Comparison of ENCODE assay signal across 10 cellular contexts in genomic region chr14:104978774-104979691, GRCh38. TPM values are rescaled to one million over a fixed set of nuclear protein-coding genes. Genes with fewer than 3 reads are reported as not detected.
DNase-seq lines count a peak whose midpoint lies in the region; ATAC-seq, FAIRE-seq and TF ChIP-seq lines count a peak whose summit lies in the region.
"Had no signal": no experiment of that assay in that cellular context is flagged by ENCODE, and none has a peak within 500 bp of the region (broad histone marks: within the 10 kb centered on the region; RNA-seq: fewer than 3 reads in every experiment).

No MANE protein-coding gene starts in this region.

- H3K18ac ChIP-seq in H1 (ENCODE audit: extremely low read depth, low read length) = no peak overlapping the region

- H3K9me3 Mint-ChIP-seq in stimulated activated naive CD8-positive, alpha-beta T cell treated with anti-CD3 and anti-CD28 coated beads, Interleukin-15, amount 100 ng/mL, for 72 hours = no peaks in the 10 kb centered on the region

- H3K27ac Mint-ChIP-seq in stimulated activated naive CD8-positive, alpha-beta T cell treated with anti-CD3 and anti-CD28 coated beads, Interleukin-15, amount 100 ng/mL, for 72 hours = peak overlapping the region in 1 of 2 donors; percentile 3

- H3K14ac ChIP-seq in H1 (ENCODE audit: insufficient read length) = no peak overlapping the region

- TF ChIP-seq EP300 in H1 (IDR thresholded peaks at IDR 0.05; ENCODE audit: borderline replicate concordance in 1 of 2, low read depth in 2 of 2, low read length in 2 of 2) = no peak

- H4K20me1 ChIP-seq in H1 (replicated peaks in 1 of 2; ENCODE audit: control insufficient read depth in 1 of 2, insufficient read depth in 2 of 2, low read length in 2 of 2) = peaks cover 4 to 13% of the 10 kb centered on the region in 2 experiments

- H2BK20ac ChIP-seq in H1 (ENCODE audit: low read length) = no peak overlapping the region

- no peak overlapping the region for H4K91ac ChIP-seq in H1 (replicated peaks; ENCODE audit: insufficient read length, low read length)

- CTCF ChIA-PET in H1 (lab: Charles Lee; ENCODE audit: partially characterized antibody) = interaction anchor here (0.6 to 1.2 kb wide), 7 partner anchors 9 to 67 kb away, joined by 3 to 6 read pairs (median 3); no protein-coding TSS in a partner anchor

- H3K9ac ChIP-seq in H1 (replicated peaks in 1 of 4; ENCODE audit: extremely low read depth in 1 of 4, low read depth in 3 of 4, low read length in 3 of 4) = no peak overlapping the region

- H4K5ac ChIP-seq in H1 (ENCODE audit: insufficient read length, low read depth, low read length) = no peak overlapping the region

- WGBS in H1 (ENCODE audit: extremely low coverage in 1 of 2, insufficient coverage in 1 of 2, insufficient read length in 1 of 2, insufficient replicate concordance in 2 of 2, low coverage in 1 of 2, low lambda C conversion rate in 2 of 2, missing lambda C conversion rate in 1 of 2), 2 experiments = 42% methylated on average over 29 of the region's 32 CpGs; no CpG with 5 or more reads in 1 of the 2 experiments

- H3K4me2 ChIP-seq in H1 (ENCODE audit: insufficient read depth in 1 of 2, low read depth in 2 of 2, low read length in 2 of 2) = peak overlapping the region; percentile 60 to 79

- H3K36me3 ChIP-seq in H1 (ENCODE audit: control insufficient read depth in 2 of 4, insufficient read depth in 4 of 4, low read length in 3 of 4) (no peaks in the 10 kb centered on the region; a peak in 1 of 8 replicates), mucosa of descending colon (ENCODE audit: low read depth) (no peaks in the 10 kb centered on the region)

- H2AK5ac ChIP-seq in H1 (ENCODE audit: low read depth, low read length) = peak overlapping the region; percentile 56; the same call in 1 of the 2 replicates

- no peak overlapping the region for H3K27ac ChIP-seq in H1 (ENCODE audit: low read depth, low read length)

- no peak for FAIRE-seq in H1 (lab: Jason Lieb, UNC)
- FAIRE-seq: endometrium had no signal

- no peak overlapping the region for H2AFZ ChIP-seq in H1 (ENCODE audit: low read length)

- no peak for TF ChIP-seq POLR2A in H1 (IDR thresholded peaks at IDR 0.05; ENCODE audit: control extremely low read depth in 1 of 2, low read depth in 2 of 2, low read length in 2 of 2)

- H3K4me1 ChIP-seq in H1 (replicated peaks in 1 of 4; ENCODE audit: control insufficient read depth in 3 of 4, insufficient read depth in 4 of 4, low read length in 3 of 4) (peaks cover 0 to 13% (median 7%) of the 10 kb centered on the region in 4 experiments; a peak in 5 of 7 replicates), mucosa of descending colon (ENCODE audit: low read depth) (peaks cover 31% of the 10 kb centered on the region)

- no peak overlapping the region for H3K4ac ChIP-seq in H1 (replicated peaks; ENCODE audit: insufficient read length, low read depth, low read length)

- no peak overlapping the region for H3K56ac ChIP-seq in H1 (replicated peaks; ENCODE audit: insufficient read length, low read depth, low read length)

- H4K8ac ChIP-seq in H1 (ENCODE audit: extremely low read depth, insufficient read depth, low read length) = peak overlapping the region; percentile 62; the same call in 1 of the 2 replicates

- H3K27me3 ChIP-seq in H1 (replicated peaks in 1 of 4; ENCODE audit: control insufficient read depth in 3 of 4, extremely low read depth in 1 of 4, insufficient read depth in 3 of 4, low read length in 3 of 4) = peaks cover 18 to 38% (median 31%) of the 10 kb centered on the region in 4 experiments

- H2BK5ac ChIP-seq in H1 (ENCODE audit: low read depth, low read length) = no peak overlapping the region

- H3K23me2 ChIP-seq in H1 (ENCODE audit: low read depth, low read length) = peaks cover 10% of the 10 kb centered on the region; the same call in 1 of the 2 replicates

- H2BK120ac ChIP-seq in H1 (replicated peaks; ENCODE audit: low read depth, low read length) = no peak overlapping the region

- H3K4me3 ChIP-seq in H1 (ENCODE audit: extremely low read depth in 1 of 4, insufficient read depth in 2 of 4, low read depth in 3 of 4, low read length in 4 of 4) = peak overlapping the region; percentile 23 to 60 (median 24); a peak in 6 of 8 replicates
- H3K4me3 ChIP-seq in mucosa of descending colon = no peak overlapping the region

- peak overlapping the region; percentile 24 to 46 for H3K4me3 Mint-ChIP-seq in stimulated activated naive CD8-positive, alpha-beta T cell treated with anti-CD3 and anti-CD28 coated beads, Interleukin-15, amount 100 ng/mL, for 72 hours

- H3K4me1 Mint-ChIP-seq in stimulated activated naive CD8-positive, alpha-beta T cell treated with anti-CD3 and anti-CD28 coated beads, Interleukin-15, amount 100 ng/mL, for 72 hours = peaks cover 28% of the 10 kb centered on the region

- H3K9me3 ChIP-seq in H1 (ENCODE audit: insufficient read depth in 2 of 2, low read depth in 1 of 2, low read length in 1 of 2) = no peaks in the 10 kb centered on the region
- H3K9me3 ChIP-seq in mucosa of descending colon = no peaks in the 10 kb centered on the region

- no peak for ATAC-seq in stimulated activated naive CD8-positive, alpha-beta T cell treated with anti-CD3 and anti-CD28 coated beads, Interleukin-15, amount 100 ng/mL, for 72 hours
- no peak for ATAC-seq in stimulated activated naive CD8-positive, alpha-beta T cell treated with anti-CD3 and anti-CD28 coated beads, Interleukin-15, Interleukin-2, amounts not matched to agents 100 U/mL and 50 U/mL, for 24 hours
- ATAC-seq in mucosa of descending colon (no peak), HG03469 (IDR thresholded peaks at IDR 0.05; ENCODE audit: unreplicated experiment) (no peak), HG03135 (IDR thresholded peaks at IDR 0.05; ENCODE audit: unreplicated experiment) (no peak)

- H3K27me3 Mint-ChIP-seq in stimulated activated naive CD8-positive, alpha-beta T cell treated with anti-CD3 and anti-CD28 coated beads, Interleukin-15, amount 100 ng/mL, for 72 hours = peaks cover 50% of the 10 kb centered on the region

- H3K79me2 ChIP-seq in H1 (ENCODE audit: control insufficient read depth in 1 of 2, insufficient read depth in 2 of 2, low read length in 2 of 2) = no peaks in the 10 kb centered on the region

- no peaks in the 10 kb centered on the region for H3K79me1 ChIP-seq in H1 (ENCODE audit: low read depth, low read length)

- 0 out of 2 replicates have a peak overlapping the region, but pooled peaks have one; percentile 50 for H2BK12ac ChIP-seq in H1 (ENCODE audit: low read depth, low read length)

- H2BK15ac ChIP-seq in H1 (ENCODE audit: low read length) = no peak overlapping the region

- DNase-seq in stimulated activated naive CD8-positive, alpha-beta T cell treated with anti-CD3 and anti-CD28 coated beads, Interleukin-15, amount 100 ng/mL, for 72 hours = no peak
- no peak for DNase-seq in stimulated activated naive CD8-positive, alpha-beta T cell treated with anti-CD3 and anti-CD28 coated beads, Interleukin-15, Interleukin-2, amounts not matched to agents 100 U/mL and 50 U/mL, for 24 hours
- DNase-seq in H1 (ENCODE audit: low read depth in 1 of 2, low spot score in 2 of 2) (no peak), mucosa of descending colon (peak in 2 of 3 donors; percentile 13 to 36), hypothalamus (lab: John Stamatoyannopoulos, UW) (no peak), NCI-H226 (no peak)

- no peak for TF ChIP-seq RAD21 in H1 (IDR thresholded peaks at IDR 0.05 in 1 of 2, conservative IDR thresholded peaks at IDR 0.05 in 1 of 2; ENCODE audit: low read depth in 2 of 2, low read length in 2 of 2)

- no peak overlapping the region for H3K23ac ChIP-seq in H1 (ENCODE audit: insufficient read length)

- POLR2A ChIA-PET in H1 (lab: Charles Lee; ENCODE audit: partially characterized antibody) = interaction anchor here (0.5 to 1.1 kb wide), 2 partner anchors 9 to 40 kb away, joined by 3 read pairs; no protein-coding TSS in a partner anchor

- intact Hi-C loops in mucosa of descending colon (cut with DNase I, micrococcal nuclease) = loop anchor here (10.0 kb wide), 1 partner anchor 66 kb away; no protein-coding TSS in a partner anchor

- TF ChIP-seq CTCF in H1 (IDR thresholded peaks at IDR 0.05; ENCODE audit: control extremely low read depth in 1 of 3, insufficient read depth in 1 of 3, low read depth in 1 of 3, low read length in 3 of 3) (no peak), mucosa of descending colon (IDR thresholded peaks at IDR 0.05) (no peak)

RNA-seq across cellular contexts. Expression of gene AHNAK2, which starts 0.9 kb away (rescaled TPM):
- 1.5 and 2.0 TPM in 2 replicates for total RNA-seq in H1 (2021; fragmentation: NEBNext Ultra II Directional; extraction: Animal tissue kit (Norgen Biotek cat#: 25700))
- 0.64 and 0.95 TPM in 2 replicates for polyA plus RNA-seq in H1 (2011; rRNA removed)
- polyA plus RNA-seq in H1 (2011; cell fraction: cytosol; rRNA removed) = 0.67 TPM
- polyA plus RNA-seq in H1 (2011; cell fraction: nucleus; rRNA removed) = 4.3 TPM
- 1.2 to 2.0 TPM (median 1.7 TPM) in 4 replicates for polyA plus RNA-seq in H1 (2012, experiment 1 of 2)
- polyA plus RNA-seq in H1 (2012, experiment 2 of 2) = 0.55 TPM
- polyA plus RNA-seq in H1 (2013, experiment 1 of 2) = 0.99 TPM
- 0.96 TPM for polyA plus RNA-seq in H1 (2013, experiment 2 of 2)
- polyA minus RNA-seq in H1 (2011; rRNA and poly(A)+ RNA removed) = 3.2 and 4.3 TPM in 2 replicates
- 2.9 TPM for polyA minus RNA-seq in H1 (2011; cell fraction: cytosol; rRNA and poly(A)+ RNA removed)
- polyA minus RNA-seq in H1 (2011; cell fraction: nucleus; rRNA and poly(A)+ RNA removed) = 4.9 TPM
- 100 to 1,000 TPM in 1 of 3 donors, 10 to 100 TPM in 1, 1 to 10 TPM in 1; 4.6 to 145 (median 20.3) TPM for total RNA-seq in mucosa of descending colon

RNA-seq across cellular contexts. Expression of gene CLBA1, which starts 6.6 kb away (rescaled TPM):
- 2.1 and 2.4 TPM in 2 replicates for total RNA-seq in H1 (2021; fragmentation: NEBNext Ultra II Directional; extraction: Animal tissue kit (Norgen Biotek cat#: 25700))
- 1.6 and 2.3 TPM in 2 replicates for polyA plus RNA-seq in H1 (2011; rRNA removed)
- 3.1 TPM for polyA plus RNA-seq in H1 (2011; cell fraction: cytosol; rRNA removed)
- polyA plus RNA-seq in H1 (2011; cell fraction: nucleus; rRNA removed) = 4.8 TPM
- 2.8 to 3.4 TPM (median 3.1 TPM) in 4 replicates for polyA plus RNA-seq in H1 (2012, experiment 1 of 2)
- 2.1 TPM for polyA plus RNA-seq in H1 (2012, experiment 2 of 2)
- polyA plus RNA-seq in H1 (2013, experiment 1 of 2) = 2.3 TPM
- 2.6 TPM for polyA plus RNA-seq in H1 (2013, experiment 2 of 2)
- 1.8 TPM in 2 replicates for polyA minus RNA-seq in H1 (2011; rRNA and poly(A)+ RNA removed)
- 3.2 TPM for polyA minus RNA-seq in H1 (2011; cell fraction: cytosol; rRNA and poly(A)+ RNA removed)
- 2.4 TPM for polyA minus RNA-seq in H1 (2011; cell fraction: nucleus; rRNA and poly(A)+ RNA removed)
- total RNA-seq in mucosa of descending colon = 1 to 10 TPM; 6.0 to 8.4 (median 6.9) TPM

RNA-seq across cellular contexts. Expression of gene CDCA4, which starts 41.9 kb away (rescaled TPM):
- total RNA-seq in H1 (2021; fragmentation: NEBNext Ultra II Directional; extraction: Animal tissue kit (Norgen Biotek cat#: 25700)) = 48.6 and 49.9 TPM in 2 replicates
- polyA plus RNA-seq in H1 (2011; rRNA removed) = 62.4 and 80.6 TPM in 2 replicates
- 50.8 TPM for polyA plus RNA-seq in H1 (2011; cell fraction: cytosol; rRNA removed)
- 39.8 TPM for polyA plus RNA-seq in H1 (2011; cell fraction: nucleus; rRNA removed)
- polyA plus RNA-seq in H1 (2012, experiment 1 of 2) = 37.3 to 58.6 TPM (median 48.3 TPM) in 4 replicates
- 47.6 TPM for polyA plus RNA-seq in H1 (2012, experiment 2 of 2)
- 33.4 TPM for polyA plus RNA-seq in H1 (2013, experiment 1 of 2)
- 33.4 TPM for polyA plus RNA-seq in H1 (2013, experiment 2 of 2)
- polyA minus RNA-seq in H1 (2011; rRNA and poly(A)+ RNA removed) = 29.7 and 32.5 TPM in 2 replicates
- 32.9 TPM for polyA minus RNA-seq in H1 (2011; cell fraction: cytosol; rRNA and poly(A)+ RNA removed)
- polyA minus RNA-seq in H1 (2011; cell fraction: nucleus; rRNA and poly(A)+ RNA removed) = 18.1 TPM
- total RNA-seq in mucosa of descending colon = 1 to 10 TPM; 4.3 to 8.7 (median 5.6) TPM

RNA-seq across cellular contexts. Expression of gene PLD4, which starts 54.4 kb away (rescaled TPM):
- 0.04 TPM in 1 of 2 replicates, not detected in the other for total RNA-seq in H1 (2021; fragmentation: NEBNext Ultra II Directional; extraction: Animal tissue kit (Norgen Biotek cat#: 25700))
- polyA plus RNA-seq in H1 (2011; rRNA removed) = 0.05 and 0.06 TPM in 2 replicates
- polyA plus RNA-seq in H1 (2011; cell fraction: cytosol; rRNA removed) = 0.04 TPM
- polyA plus RNA-seq in H1 (2011; cell fraction: nucleus; rRNA removed) = 0.13 TPM
- polyA plus RNA-seq in H1 (2012, experiment 1 of 2) = 0.13 TPM in 1 of 4 replicates, not detected in the others
- polyA plus RNA-seq in H1 (2012, experiment 2 of 2) = not detected
- 0.04 TPM for polyA plus RNA-seq in H1 (2013, experiment 1 of 2)
- polyA plus RNA-seq in H1 (2013, experiment 2 of 2) = 0.02 TPM
- polyA minus RNA-seq in H1 (2011; rRNA and poly(A)+ RNA removed) = 0.06 and 0.10 TPM in 2 replicates
- not detected for polyA minus RNA-seq in H1 (2011; cell fraction: cytosol; rRNA and poly(A)+ RNA removed)
- polyA minus RNA-seq in H1 (2011; cell fraction: nucleus; rRNA and poly(A)+ RNA removed) = 0.20 TPM
- 1 to 10 TPM in 1 of 3 donors, under 1 TPM in 2; 0.38 to 2.2 (median 0.39) TPM for total RNA-seq in mucosa of descending colon
- total RNA-seq: G401 had no signal

Comparison
In these comparisons a context has a peak if more than half of its experiments do, and no peak if none do; other contexts are left out.
1. DNase-seq: peak in mucosa of descending colon (2 of 3); none in stimulated activated naive CD8-positive, alpha-beta T cell treated with anti-CD3 and anti-CD28 coated beads, Interleukin-15, amount 100 ng/mL, for 72 hours (0 of 2), stimulated activated naive CD8-positive, alpha-beta T cell treated with anti-CD3 and anti-CD28 coated beads, Interleukin-15, Interleukin-2, amounts not matched to agents 100 U/mL and 50 U/mL, for 24 hours (single experiment), H1 (0 of 2), hypothalamus (0 of 51) and NCI-H226 (single experiment).